Comparison of ENCODE assay signal across 8 cellular contexts in the genomic region with DNA sequence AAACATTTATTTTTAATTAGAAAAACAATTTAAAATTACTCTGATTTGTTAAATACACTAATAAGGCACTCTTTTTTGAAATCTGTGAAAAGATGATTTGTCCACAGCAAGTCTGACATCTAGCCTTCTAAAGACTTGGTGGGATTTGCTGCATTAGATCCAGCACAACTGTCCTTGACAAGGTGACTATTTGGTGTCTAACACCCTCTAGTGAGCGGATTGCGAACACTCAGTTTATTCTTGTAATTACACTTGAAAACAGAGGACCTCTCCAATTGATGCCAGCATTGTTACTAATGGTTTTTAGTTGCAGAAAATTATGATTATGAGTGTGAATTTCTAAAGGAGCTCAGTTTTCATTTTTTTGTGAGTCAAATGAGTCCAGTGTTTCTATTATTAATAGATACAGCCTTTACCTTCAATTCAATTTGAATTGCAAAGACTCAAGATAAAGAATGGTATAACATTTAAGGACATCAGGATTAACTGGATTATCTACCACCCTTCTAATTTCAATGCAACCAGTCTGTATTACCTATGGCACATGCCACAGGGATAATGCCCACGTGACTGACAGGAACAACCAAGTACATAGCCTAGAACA. TPM values are rescaled to one million over a fixed set of nuclear protein-coding genes. Genes with fewer than 3 reads are reported as not detected.
DNase-seq lines count a peak whose midpoint lies in the region; ATAC-seq and TF ChIP-seq lines count a peak whose summit lies in the region.

No MANE protein-coding gene starts in this region.

- CTCF ChIA-PET in activated CD4-positive, alpha-beta T cell treated with anti-CD3 and anti-CD28 coated beads, Interleukin-2, amount 10 ng/mL, durations not matched to agents 7 days and 5 days (lab: Charles Lee): no interaction called here
- CTCF ChIA-PET in OCI-LY7 (lab: Charles Lee; ENCODE audit: unreplicated experiment): interaction anchor here (1.3 kb wide), 1 partner anchor 369 kb away, joined by 3 read pairs; no protein-coding TSS in a partner anchor

- H3K9me3 ChIP-seq in OCI-LY7 (ENCODE audit: low read length) (no peaks in the 10 kb centered on the region), lung (ENCODE audit: control insufficient read depth in 2 of 2, insufficient read depth in 1 of 2, low read length in 1 of 2) (no peaks in the 10 kb centered on the region)

- peak; percentile 84 for TF ChIP-seq CTCF in KMS-11 (conservative IDR thresholded peaks at IDR 0.05; ENCODE audit: low read depth, low read length)
- peak; percentile 97 for TF ChIP-seq CTCF in OCI-LY7 (conservative IDR thresholded peaks at IDR 0.05; ENCODE audit: low read length)
- TF ChIP-seq CTCF in lung (IDR thresholded peaks at IDR 0.05; ENCODE audit: control extremely low read depth, extremely low read depth): peak; percentile 34

- intact Hi-C loops in OCI-LY7 (cut with micrococcal nuclease; ENCODE audit: unreplicated experiment): loop anchor here (1.0 to 5.0 kb wide), 4 partner anchors 241 to 565 kb away; a partner anchor contains a TSS

- ATAC-seq in GM21825 (IDR thresholded peaks at IDR 0.05; ENCODE audit: unreplicated experiment): peak; percentile 70
- ATAC-seq in lung (ENCODE audit: insufficient read depth, low FRiP score): no peak
- ATAC-seq in HG02840 (IDR thresholded peaks at IDR 0.05; ENCODE audit: low FRiP score, unreplicated experiment): no peak

- DNase-seq in activated CD4-positive, alpha-beta T cell treated with anti-CD3 and anti-CD28 coated beads, Interleukin-2, amount 10 ng/mL, durations not matched to agents 7 days and 5 days: peak; percentile 43
- DNase-seq in activated CD4-positive, alpha-beta T cell treated with anti-CD3 and anti-CD28 coated beads for 1 hour: no peak
- DNase-seq in OCI-LY7 (ENCODE audit: low spot score) (peak; percentile 89), dermis blood vessel endothelial cell (peak; percentile 86), lung (ENCODE audit: low spot score) (peak; percentile 39)

- peaks cover under 1% of the 10 kb centered on the region for H3K27me3 Mint-ChIP-seq in activated CD4-positive, alpha-beta T cell treated with anti-CD3 and anti-CD28 coated beads, Interleukin-2, amount 10 ng/mL, durations not matched to agents 7 days and 5 days

- H2AFZ ChIP-seq in KMS-11 (ENCODE audit: low read depth): no peak overlapping the region
- no peak overlapping the region for H2AFZ ChIP-seq in OCI-LY7 (ENCODE audit: low read length)

- no peak overlapping the region for H3K4me3 Mint-ChIP-seq in activated CD4-positive, alpha-beta T cell treated with anti-CD3 and anti-CD28 coated beads, Interleukin-2, amount 10 ng/mL, durations not matched to agents 7 days and 5 days

- BruUV-seq in OCI-LY7 (replicated peaks; lab: Mats Ljungman, UMichigan): no TSS peak

- no peaks in the 10 kb centered on the region for H3K4me1 Mint-ChIP-seq in activated CD4-positive, alpha-beta T cell treated with anti-CD3 and anti-CD28 coated beads, Interleukin-2, amount 10 ng/mL, durations not matched to agents 7 days and 5 days

- no peaks in the 10 kb centered on the region for H4K20me1 ChIP-seq in KMS-11 (ENCODE audit: insufficient read depth)
- H4K20me1 ChIP-seq in OCI-LY7 (ENCODE audit: insufficient read depth, low read length): no peaks in the 10 kb centered on the region

- H3K36me3 ChIP-seq in KMS-11 (ENCODE audit: insufficient read depth): no peaks in the 10 kb centered on the region
- H3K36me3 ChIP-seq in OCI-LY7 (ENCODE audit: insufficient read depth, low read length): no peaks in the 10 kb centered on the region
- no peaks in the 10 kb centered on the region for H3K36me3 ChIP-seq in lung (ENCODE audit: control insufficient read depth in 2 of 2, insufficient read depth in 2 of 2, low read length in 2 of 2)

- H3K27ac Mint-ChIP-seq in activated CD4-positive, alpha-beta T cell treated with anti-CD3 and anti-CD28 coated beads, Interleukin-2, amount 10 ng/mL, durations not matched to agents 7 days and 5 days: no peak overlapping the region

- no peak overlapping the region for H3K9ac ChIP-seq in KMS-11

- H3K27me3 ChIP-seq in KMS-11 (ENCODE audit: insufficient read depth, low read depth): no peaks in the 10 kb centered on the region
- H3K27me3 ChIP-seq in lung (ENCODE audit: control insufficient read depth, insufficient read depth): no peaks in the 10 kb centered on the region

- no peaks in the 10 kb centered on the region for H3K9me3 Mint-ChIP-seq in activated CD4-positive, alpha-beta T cell treated with anti-CD3 and anti-CD28 coated beads, Interleukin-2, amount 10 ng/mL, durations not matched to agents 7 days and 5 days

- no peaks in the 10 kb centered on the region for H3K9me2 ChIP-seq in OCI-LY7 (ENCODE audit: insufficient read depth, low read length)

- H3K4me1 ChIP-seq in KMS-11 (ENCODE audit: low read depth, poor library complexity, severe bottlenecking) (peaks cover 4% of the 10 kb centered on the region), OCI-LY7 (ENCODE audit: insufficient read depth, low read length, poor library complexity, severe bottlenecking) (peaks cover 3% of the 10 kb centered on the region), lung (ENCODE audit: control insufficient read depth in 2 of 2, insufficient read depth in 2 of 2, low read length in 2 of 2) (no peaks in the 10 kb centered on the region)

- WGBS in lung, 2 donors: 16 to 25% methylated on average over 3 of the region's 3 CpGs

- H3K27ac ChIP-seq in KMS-11 (no peak overlapping the region), OCI-LY7 (ENCODE audit: low read depth, low read length, poor library complexity, severe bottlenecking) (no peak overlapping the region), lung (ENCODE audit: low read depth in 1 of 2, low read length in 1 of 2) (no peak overlapping the region)

- H3K79me2 ChIP-seq in KMS-11 (ENCODE audit: insufficient read depth, low read depth) (no peaks in the 10 kb centered on the region), OCI-LY7 (ENCODE audit: insufficient read depth, low read depth, low read length) (no peaks in the 10 kb centered on the region)

- POLR2A ChIA-PET in activated CD4-positive, alpha-beta T cell treated with anti-CD3 and anti-CD28 coated beads, Interleukin-2, amount 10 ng/mL, durations not matched to agents 7 days and 5 days (lab: Charles Lee): no interaction called here
- POLR2A ChIA-PET in OCI-LY7 (lab: Charles Lee): interaction anchor here (0.6 to 1.1 kb wide), 5 partner anchors 36 to 455 kb away, joined by 3 to 4 read pairs (median 3); no protein-coding TSS in a partner anchor

- no peaks in the 10 kb centered on the region for H3K36me3 Mint-ChIP-seq in activated CD4-positive, alpha-beta T cell treated with anti-CD3 and anti-CD28 coated beads, Interleukin-2, amount 10 ng/mL, durations not matched to agents 7 days and 5 days (ENCODE audit: low read depth)

- H3K4me2 ChIP-seq in KMS-11: no peak overlapping the region
- no peak overlapping the region for H3K4me2 ChIP-seq in OCI-LY7 (ENCODE audit: low read length)

- no peak overlapping the region for H3K4me3 ChIP-seq in KMS-11 (IDR thresholded peaks at IDR 0.05; ENCODE audit: insufficient read depth, low read depth, low read length)
- H3K4me3 ChIP-seq in OCI-LY7 (ENCODE audit: low read depth, low read length, poor library complexity, severe bottlenecking): no peak overlapping the region
- no peak overlapping the region for H3K4me3 ChIP-seq in lung

RNA-seq across cellular contexts. Expression of a gene that starts 29.7 kb away (rescaled TPM):
- total RNA-seq in activated CD4-positive, alpha-beta T cell treated with anti-CD3 and anti-CD28 coated beads, Interleukin-2, amount 10 ng/mL, durations not matched to agents 7 days and 5 days: not detected
- not detected in 2 replicates for total RNA-seq in OCI-LY7 (2014; rRNA removed; shearing (Covaris generic))
- total RNA-seq in OCI-LY7 (2022) (not detected in 2 replicates), dermis blood vessel endothelial cell (not detected in 2 replicates), lung (not detected)
- polyA plus RNA-seq in lung: not detected

Comparison
In these comparisons a context has a peak if more than half of its experiments do, and no peak if none do; other contexts are left out.
1. CTCF ChIP-seq: peak in every context shown above with its lines; median percentile 97 in OCI-LY7; 84 in KMS-11; 34 in lung.